ENCODE assay signal across 8 cellular contexts in genomic region chr3:4977889-4978258, GRCh38. TPM values are rescaled to one million over a fixed set of nuclear protein-coding genes. Genes with fewer than 3 reads are reported as not detected.
DNase-seq lines count a peak whose midpoint lies in the region; ATAC-seq, FAIRE-seq and TF ChIP-seq lines count a peak whose summit lies in the region.

No MANE protein-coding gene starts in this region.

- peaks cover 7% of the 10 kb centered on the region for H3K4me1 Mint-ChIP-seq in Calu3 (ENCODE audit: low read depth, unreplicated experiment)
- peaks cover 39% of the 10 kb centered on the region for H3K4me1 Mint-ChIP-seq in activated naive CD8-positive, alpha-beta T cell treated with anti-CD3 and anti-CD28 coated beads for 36 hours

- TF ChIP-seq CTCF in Calu3 (IDR thresholded peaks at IDR 0.05; ENCODE audit: unreplicated experiment) = no peak
- no peak for TF ChIP-seq CTCF in kidney (IDR thresholded peaks at IDR 0.05; ENCODE audit: borderline replicate concordance, extremely low read depth, insufficient read depth)

- TSS peak; percentile 75 for BruUV-seq in Calu3 (replicated peaks; lab: Mats Ljungman, UMichigan)

- DNase-seq in Calu3 = no peak
- no peak for DNase-seq in Jurkat, Clone E6-1 (ENCODE audit: low read depth, low spot score)
- DNase-seq in activated naive CD8-positive, alpha-beta T cell treated with anti-CD3 and anti-CD28 coated beads for 36 hours = no peak
- DNase-seq in kidney = no peak
- DNase-seq in ACHN = no peak
- DNase-seq in mesenteric fat pad (ENCODE audit: low spot score) = no peak

- H3K4me3 ChIP-seq in Jurkat, Clone E6-1 (ENCODE audit: low read length) = peak overlapping the region; percentile 62
- H3K4me3 ChIP-seq in kidney (ENCODE audit: low read length in 2 of 2) = peak overlapping the region; percentile 55 to 79
- H3K4me3 ChIP-seq in stomach smooth muscle (ENCODE audit: low read length in 2 of 2) = peak overlapping the region; percentile 86 to 98

- H3K27me3 Mint-ChIP-seq in Calu3 (ENCODE audit: unreplicated experiment) = no peaks in the 10 kb centered on the region
- peaks cover 4% of the 10 kb centered on the region for H3K27me3 Mint-ChIP-seq in activated naive CD8-positive, alpha-beta T cell treated with anti-CD3 and anti-CD28 coated beads for 36 hours

- intact Hi-C loops in Calu3 (cut with micrococcal nuclease; ENCODE audit: unreplicated experiment) (loop anchor here (2.0 to 5.0 kb wide), 4 partner anchors 71 to 241 kb away; no protein-coding TSS in a partner anchor), kidney (cut with DNase I) (no loop called here)

- H3K9me3 ChIP-seq in kidney (ENCODE audit: control insufficient read depth in 1 of 2, low read length in 2 of 2) (no peaks in the 10 kb centered on the region), stomach smooth muscle (ENCODE audit: control insufficient read depth in 2 of 2, low read length in 2 of 2) (no peaks in the 10 kb centered on the region)

- peaks cover 66% of the 10 kb centered on the region for H3K36me3 Mint-ChIP-seq in Calu3 (ENCODE audit: insufficient read depth, unreplicated experiment)
- peaks cover 45% of the 10 kb centered on the region for H3K36me3 Mint-ChIP-seq in activated naive CD8-positive, alpha-beta T cell treated with anti-CD3 and anti-CD28 coated beads for 36 hours

- no peak for ATAC-seq in HG02840 (IDR thresholded peaks at IDR 0.05; ENCODE audit: low FRiP score, unreplicated experiment)

- H3K9me3 Mint-ChIP-seq in Calu3 (ENCODE audit: low read depth, unreplicated experiment) = no peaks in the 10 kb centered on the region
- H3K9me3 Mint-ChIP-seq in activated naive CD8-positive, alpha-beta T cell treated with anti-CD3 and anti-CD28 coated beads for 36 hours = no peaks in the 10 kb centered on the region

- H3K4me3 Mint-ChIP-seq in Calu3 (ENCODE audit: low read depth, unreplicated experiment) = peak overlapping the region; percentile 76
- H3K4me3 Mint-ChIP-seq in activated naive CD8-positive, alpha-beta T cell treated with anti-CD3 and anti-CD28 coated beads for 36 hours = peak overlapping the region; percentile 99

- H3K4me1 ChIP-seq in kidney (ENCODE audit: control insufficient read depth in 1 of 2, insufficient read depth in 1 of 2, low read depth in 1 of 2, low read length in 2 of 2) (peaks cover 15% of the 10 kb centered on the region in 2 donors), stomach smooth muscle (ENCODE audit: control insufficient read depth, insufficient read depth, low read length) (peaks cover 28% of the 10 kb centered on the region)

- no peak for FAIRE-seq in kidney (lab: Jason Lieb, UNC)

- in situ Hi-C loops in ACHN (cut with HindIII; ENCODE audit: low pct_ligation_motif_present, low pct_unique_long_range_greater_than_20kb, low sequenced_read_pairs) = no loop called here

- H3K27me3 ChIP-seq in stomach smooth muscle (ENCODE audit: control insufficient read depth in 1 of 2, insufficient read depth in 2 of 2, low read length in 2 of 2) = no peaks in the 10 kb centered on the region

- H3K27ac ChIP-seq in kidney (ENCODE audit: low read depth in 2 of 2, low read length in 2 of 2) (peak overlapping the region; percentile 100), stomach smooth muscle (ENCODE audit: low read length) (peak overlapping the region; percentile 98)

- peaks cover 11 to 25% of the 10 kb centered on the region in 2 donors for H3K36me3 ChIP-seq in kidney (ENCODE audit: control insufficient read depth in 1 of 2, insufficient read depth in 2 of 2, low read length in 2 of 2)
- peaks cover 3 to 16% of the 10 kb centered on the region in 2 donors for H3K36me3 ChIP-seq in stomach smooth muscle (ENCODE audit: control insufficient read depth in 2 of 2, insufficient read depth in 2 of 2, low read length in 2 of 2)

- CTCF ChIA-PET in Calu3 (lab: Charles Lee) = interaction anchor here (0.6 to 2.7 kb wide), 8 partner anchors 39 to 266 kb away, joined by 3 to 44 read pairs (median 5); no protein-coding TSS in a partner anchor

- peak overlapping the region; percentile 96 for H3K27ac Mint-ChIP-seq in Calu3 (ENCODE audit: unreplicated experiment)
- peak overlapping the region; percentile 99 for H3K27ac Mint-ChIP-seq in activated naive CD8-positive, alpha-beta T cell treated with anti-CD3 and anti-CD28 coated beads for 36 hours

- H3K9ac ChIP-seq in kidney (ENCODE audit: low read length in 2 of 2) (peak overlapping the region; percentile 87 to 99), stomach smooth muscle (ENCODE audit: low read length in 2 of 2) (peak overlapping the region; percentile 93 to 97)

RNA-seq across cellular contexts. Expression of gene BHLHE40, which starts 1.4 kb away (rescaled TPM):
- total RNA-seq in Calu3 (2022) = 62.2 and 71.9 TPM in 2 replicates
- 3.5 TPM for polyA plus RNA-seq in Jurkat, Clone E6-1 (2012; ENCODE audit: insufficient read depth, insufficient read length)
- total RNA-seq in activated naive CD8-positive, alpha-beta T cell treated with anti-CD3 and anti-CD28 coated beads for 36 hours = 100 to 1,000 TPM; 292 to 294 TPM
- total RNA-seq in kidney = 147 TPM
- polyA plus RNA-seq in kidney (ENCODE audit: insufficient read depth, low read depth, low replicate concordance) = 39.4 TPM
- 133 TPM for total RNA-seq in mesenteric fat pad
